2 cellular contexts compared by ENCODE assay signal in the genomic region with DNA sequence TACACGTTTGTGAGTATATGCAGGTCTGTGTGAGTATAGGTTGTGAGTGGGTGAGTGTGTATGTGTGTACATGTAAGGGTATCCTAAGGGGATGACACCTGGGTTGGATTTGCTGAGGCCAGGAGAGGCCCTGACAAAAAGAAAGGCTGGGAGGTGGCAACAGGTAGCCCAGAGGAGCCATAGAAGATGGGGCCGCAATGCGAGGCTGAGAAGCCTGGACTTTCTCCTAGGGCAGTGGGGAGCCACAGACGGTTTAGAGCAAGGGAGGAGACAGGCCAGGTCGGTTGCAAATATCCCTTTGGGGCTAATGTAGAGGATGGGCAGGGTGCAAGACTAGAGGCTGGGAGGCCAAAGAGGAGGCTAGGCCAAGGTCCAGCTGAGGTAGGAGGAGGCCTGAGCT.
TF ChIP-seq lines count a peak whose summit lies in the region.

No MANE protein-coding gene starts in this region.

TF ChIP-seq in HEK293, 187 proteins besides CTCF, POLR2A, EP300 and RAD21:
- TF ChIP-seq SCRT2 (tag by site-specific recombination; IDR thresholded peaks at IDR 0.05): peak; percentile 87
- no peak for TF ChIP-seq KLF16 (tag by site-specific recombination; IDR thresholded peaks at IDR 0.05)
- peak; percentile 76; the same call in 1 of the 2 replicates for TF ChIP-seq SCRT1 (tag by site-specific recombination; IDR thresholded peaks at IDR 0.05; ENCODE audit: borderline replicate concordance)
- peak; percentile 61; the same call in 1 of the 2 replicates for TF ChIP-seq ZNF16 (tag by site-specific recombination; IDR thresholded peaks at IDR 0.05; ENCODE audit: low read depth)

TF ChIP-seq in H1, 55 proteins besides CTCF, POLR2A, EP300 and RAD21:
- TF ChIP-seq SIX5 (IDR thresholded peaks at IDR 0.05; ENCODE audit: low read depth, low read length): no peak
- TF ChIP-seq, protein P1, sequence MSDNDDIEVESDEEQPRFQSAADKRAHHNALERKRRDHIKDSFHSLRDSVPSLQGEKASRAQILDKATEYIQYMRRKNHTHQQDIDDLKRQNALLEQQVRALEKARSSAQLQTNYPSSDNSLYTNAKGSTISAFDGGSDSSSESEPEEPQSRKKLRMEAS (IDR thresholded peaks at IDR 0.05): no peak
- no peak for TF ChIP-seq SIN3A (conservative IDR thresholded peaks at IDR 0.05 in 1 of 2, IDR thresholded peaks at IDR 0.05 in 1 of 2; ENCODE audit: low read depth in 1 of 2, low read length in 2 of 2)
- TF ChIP-seq TAF7 (optimal IDR thresholded peaks at IDR 0.05; ENCODE audit: borderline replicate concordance, low read depth, low read length): no peak
- no peak for TF ChIP-seq GTF2F1 (IDR thresholded peaks at IDR 0.05; ENCODE audit: borderline replicate concordance, low read depth, low read length)
- no peak for TF ChIP-seq ASH2L (IDR thresholded peaks at IDR 0.05; ENCODE audit: low read length)
- TF ChIP-seq PHF8 (conservative IDR thresholded peaks at IDR 0.05; ENCODE audit: low read depth, low read length): no peak
- no peak for TF ChIP-seq CHD1 (IDR thresholded peaks at IDR 0.05; ENCODE audit: low read depth, low read length)
- TF ChIP-seq NANOG (IDR thresholded peaks at IDR 0.05; ENCODE audit: insufficient read depth, low read depth, low read length, poor library complexity, severe bottlenecking): no peak
- TF ChIP-seq TCF12 (IDR thresholded peaks at IDR 0.05; ENCODE audit: low read depth, low read length): no peak
- TF ChIP-seq SP2 (IDR thresholded peaks at IDR 0.05; ENCODE audit: low read length): no peak
- TF ChIP-seq FOSL1 (IDR thresholded peaks at IDR 0.05; ENCODE audit: insufficient read depth, low read depth, low read length): no peak
- TF ChIP-seq BCL11A (IDR thresholded peaks at IDR 0.05; ENCODE audit: low read depth in 2 of 2, low read length in 2 of 2): no peak
- no peak for TF ChIP-seq BRCA1 (IDR thresholded peaks at IDR 0.05; ENCODE audit: low read depth, low read length)
